1 cellular context compared by ENCODE assay signal in genomic region chr22:50143096-50143495, GRCh38.
TF ChIP-seq lines count a peak whose summit lies in the region.

No MANE protein-coding gene starts in this region.

TF ChIP-seq in HepG2, 621 proteins besides CTCF, POLR2A, EP300 and RAD21:
- no peak for TF ChIP-seq ZNF263 (CRISPR knock-in tag; IDR thresholded peaks at IDR 0.05)
- TF ChIP-seq LBX2 (CRISPR knock-in tag; IDR thresholded peaks at IDR 0.05; ENCODE audit: borderline replicate concordance), result no peak
- no peak for TF ChIP-seq ZNF550 (CRISPR knock-in tag; IDR thresholded peaks at IDR 0.05; ENCODE audit: borderline replicate concordance)
- no peak for TF ChIP-seq FOXK1 (CRISPR knock-in tag; IDR thresholded peaks at IDR 0.05; ENCODE audit: borderline replicate concordance, low read depth)
